Comparison of ENCODE assay signal across 8 cellular contexts in the genomic region with DNA sequence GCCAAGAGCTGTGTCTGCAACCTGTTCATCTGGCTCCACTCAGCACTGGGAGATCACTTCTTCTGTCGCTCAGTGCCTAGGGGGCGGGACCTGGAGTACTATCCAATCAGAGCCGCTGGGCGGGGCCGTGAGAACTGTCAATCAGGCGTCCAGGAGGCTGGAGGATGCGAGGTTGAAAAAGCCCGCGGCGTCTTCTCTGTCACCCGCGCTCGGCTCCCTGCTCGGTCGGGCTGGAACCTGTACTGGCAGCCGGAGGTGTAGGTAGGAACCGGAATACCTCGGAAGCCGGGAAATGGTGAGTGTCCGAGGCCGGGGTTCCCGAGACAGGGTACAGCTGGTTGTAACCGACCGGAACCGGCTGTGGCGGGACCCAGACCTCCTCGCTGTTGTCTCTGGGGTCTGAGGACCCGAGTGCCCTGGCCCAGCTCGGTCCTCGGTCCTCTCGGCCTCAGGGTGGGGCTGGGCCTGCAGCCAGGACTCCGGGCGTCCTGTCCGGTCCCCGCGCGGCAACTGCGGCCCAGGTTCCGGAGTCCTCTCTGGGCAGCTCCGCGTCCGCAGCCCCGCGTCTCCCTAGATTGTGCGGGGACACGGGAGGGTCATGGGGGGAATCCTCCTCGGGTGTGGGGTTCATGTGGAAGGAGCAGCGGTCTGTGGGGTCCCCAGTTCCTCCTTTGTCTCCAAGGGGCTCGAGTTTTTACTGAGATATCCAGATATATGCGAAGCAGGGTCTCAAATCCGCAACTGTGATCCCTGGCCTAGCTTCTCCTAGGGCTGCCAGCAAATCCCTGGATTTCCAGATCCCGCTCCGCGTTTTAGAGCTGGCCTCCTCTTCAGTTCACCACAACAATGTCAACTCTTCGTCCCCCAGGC. TPM values are rescaled to one million over a fixed set of nuclear protein-coding genes. Genes with fewer than 3 reads are reported as not detected.
DNase-seq lines count a peak whose midpoint lies in the region; ATAC-seq and TF ChIP-seq lines count a peak whose summit lies in the region.

No MANE protein-coding gene starts in this region.

- no peak for TF ChIP-seq CTCF in fibroblast of pulmonary artery (IDR thresholded peaks at IDR 0.05; ENCODE audit: low read length, missing control alignments)

- peak; percentile 96 for ATAC-seq in GM21723 (IDR thresholded peaks at IDR 0.05; ENCODE audit: unreplicated experiment)
- peak; percentile 100 for ATAC-seq in activated T-helper 17 cell treated with anti-CD3 and anti-CD28 coated beads, Interleukin-2, amount 50 U/mL, for 72 hours (replicated peaks)
- peak; percentile 99 for ATAC-seq in natural killer cell treated with Interleukin-12 subunit alpha and Interleukin-12 subunit beta and Interleukin-15 and Interleukin-18, amount 100 ng/mL, for 72 hours

- H3K36me3 Mint-ChIP-seq in activated T-helper 17 cell treated with anti-CD3 and anti-CD28 coated beads, Interleukin-2, amount 50 U/mL, for 72 hours (ENCODE audit: low read depth) = no peaks in the 10 kb centered on the region
- H3K36me3 Mint-ChIP-seq in natural killer cell treated with Interleukin-12 subunit alpha and Interleukin-12 subunit beta and Interleukin-15 and Interleukin-18, amount 100 ng/mL, for 72 hours = no peaks in the 10 kb centered on the region

- no peak overlapping the region for H3K27ac Mint-ChIP-seq in activated T-helper 17 cell treated with anti-CD3 and anti-CD28 coated beads, Interleukin-2, amount 50 U/mL, for 72 hours
- H3K27ac Mint-ChIP-seq in natural killer cell treated with Interleukin-12 subunit alpha and Interleukin-12 subunit beta and Interleukin-15 and Interleukin-18, amount 100 ng/mL, for 72 hours = no peak overlapping the region

- H3K27me3 Mint-ChIP-seq in activated T-helper 17 cell treated with anti-CD3 and anti-CD28 coated beads, Interleukin-2, amount 50 U/mL, for 72 hours = peaks cover 4% of the 10 kb centered on the region
- peaks cover 0 to 2% of the 10 kb centered on the region in 2 donors for H3K27me3 Mint-ChIP-seq in natural killer cell treated with Interleukin-12 subunit alpha and Interleukin-12 subunit beta and Interleukin-15 and Interleukin-18, amount 100 ng/mL, for 72 hours

- H3K4me3 Mint-ChIP-seq in activated T-helper 17 cell treated with anti-CD3 and anti-CD28 coated beads, Interleukin-2, amount 50 U/mL, for 72 hours = peak overlapping the region; percentile 69
- H3K4me3 Mint-ChIP-seq in natural killer cell treated with Interleukin-12 subunit alpha and Interleukin-12 subunit beta and Interleukin-15 and Interleukin-18, amount 100 ng/mL, for 72 hours = peak overlapping the region; percentile 79

- no peaks in the 10 kb centered on the region for H3K9me3 Mint-ChIP-seq in activated T-helper 17 cell treated with anti-CD3 and anti-CD28 coated beads, Interleukin-2, amount 50 U/mL, for 72 hours
- no peaks in the 10 kb centered on the region for H3K9me3 Mint-ChIP-seq in natural killer cell treated with Interleukin-12 subunit alpha and Interleukin-12 subunit beta and Interleukin-15 and Interleukin-18, amount 100 ng/mL, for 72 hours

- DNase-seq in DMS 273 treated with DMSO at 0.1 percent for 48 hours (lab: John Stamatoyannopoulos, UW) = peak; percentile 93
- peak; percentile 96 for DNase-seq in KG1 (lab: John Stamatoyannopoulos, UW)
- DNase-seq in RKO (ENCODE audit: low spot score) = peak; percentile 97
- DNase-seq in fibroblast of pulmonary artery (ENCODE audit: low read depth) = peak; percentile 89
- DNase-seq in natural killer cell treated with Interleukin-12 subunit alpha and Interleukin-12 subunit beta and Interleukin-15 and Interleukin-18, amount 100 ng/mL, for 72 hours (ENCODE audit: low spot score) = peak; percentile 93
- peak; percentile 52 to 84 (median 78) for DNase-seq in stimulated activated naive CD4-positive, alpha-beta T cell (lab: John Stamatoyannopoulos, UW)

- H3K4me3 ChIP-seq in fibroblast of pulmonary artery (replicated peaks; ENCODE audit: low read depth, low read length) = peak overlapping the region; percentile 74

- no peaks in the 10 kb centered on the region for H3K4me1 Mint-ChIP-seq in activated T-helper 17 cell treated with anti-CD3 and anti-CD28 coated beads, Interleukin-2, amount 50 U/mL, for 72 hours
- H3K4me1 Mint-ChIP-seq in natural killer cell treated with Interleukin-12 subunit alpha and Interleukin-12 subunit beta and Interleukin-15 and Interleukin-18, amount 100 ng/mL, for 72 hours (ENCODE audit: low read depth in 2 of 2) = no peaks in the 10 kb centered on the region

RNA-seq across cellular contexts. Expression of a gene that starts 42.6 kb away (rescaled TPM):
- total RNA-seq in activated T-helper 17 cell treated with anti-CD3 and anti-CD28 coated beads, Interleukin-2, amount 50 U/mL, for 72 hours = 1 to 10 TPM; 4.6 to 5.9 TPM
- 1 to 10 TPM; 5.1 to 6.8 TPM for total RNA-seq in natural killer cell treated with Interleukin-12 subunit alpha and Interleukin-12 subunit beta and Interleukin-15 and Interleukin-18, amount 100 ng/mL, for 72 hours

Comparison
In these comparisons a context has a peak if more than half of its experiments do, and no peak if none do; other contexts are left out.
1. Peak in every context shown above with its lines: DNase-seq, ATAC-seq and H3K4me3 ChIP-seq.